In genomic region chr6:24357336-24358218, GRCh38 we compare ENCODE assay signal across 9 cellular contexts. TPM values are rescaled to one million over a fixed set of nuclear protein-coding genes. Genes with fewer than 3 reads are reported as not detected.
A peak's percentile ranks its signal among the peaks of the same experiment; 100 is the strongest.
DNase-seq lines count a peak whose midpoint lies in the region; ATAC-seq, FAIRE-seq and TF ChIP-seq lines count a peak whose summit lies in the region.
"Had no signal": no experiment of that assay in that cellular context is flagged by ENCODE, and none has a peak within 500 bp of the region (broad histone marks: within the 10 kb centered on the region; RNA-seq: fewer than 3 reads in every experiment).

Gene DCDC2 (minus strand): TSS chr6:24358059. CDS start chr6:24357750, 309 bp downstream.

- H3K36me3 ChIP-seq in body of pancreas (replicated peaks in 1 of 2; ENCODE audit: insufficient read depth in 1 of 2, low read depth in 2 of 2): no peaks in the 10 kb centered on the region
- no peaks in the 10 kb centered on the region for H3K36me3 ChIP-seq in kidney (ENCODE audit: control insufficient read depth in 1 of 2, insufficient read depth in 2 of 2, low read length in 2 of 2)

- peak; percentile 62 to 93 (median 89) for TF ChIP-seq POLR2A in body of pancreas (IDR thresholded peaks at IDR 0.05)

- peak within 1 kb of the TSS; percentile 43 to 79 for H3K9ac ChIP-seq in kidney (ENCODE audit: low read length in 2 of 2)

- peak; percentile 9 for DNase-seq in EL
- DNase-seq in SW480 (ENCODE audit: low spot score): peak; percentile 91
- DNase-seq in body of pancreas: peak; percentile 94 to 97 (median 96)
- peak; percentile 96 for DNase-seq in kidney
- peak; percentile 38 to 40 for DNase-seq in stimulated activated CD4-positive, alpha-beta T cell treated with anti-CD3 and anti-CD28 coated beads, Interleukin-2, amount 100 ng/mL, for 24 hours
- DNase-seq in NCI-H82 treated with DMSO at 0.1 percent for 48 hours (lab: John Stamatoyannopoulos, UW; ENCODE audit: unreplicated experiment): no peak

- 1% methylated on average over 18 to 60 of the region's 61 CpGs for WGBS in body of pancreas, 2 donors

- no peak for FAIRE-seq in kidney (lab: Jason Lieb, UNC)

- intact Hi-C loops in body of pancreas (cut with DNase I): no loop called here
- intact Hi-C loops in kidney (cut with DNase I): no loop called here

- no peaks in the 10 kb centered on the region for H3K27me3 ChIP-seq in body of pancreas

- ATAC-seq in body of pancreas: peak; percentile 84
- ATAC-seq in HG03457 (IDR thresholded peaks at IDR 0.05; ENCODE audit: unreplicated experiment): no peak
- no peak for ATAC-seq in GM19351 (IDR thresholded peaks at IDR 0.05; ENCODE audit: unreplicated experiment)
- ATAC-seq: HCT116 had no signal

- H3K4me1 ChIP-seq in body of pancreas (peaks cover 5% of the 10 kb centered on the region), kidney (ENCODE audit: control insufficient read depth in 1 of 2, insufficient read depth in 1 of 2, low read depth in 1 of 2, low read length in 2 of 2) (peaks cover 5% of the 10 kb centered on the region in 2 donors)

- peak in 4 of 7 experiments; percentile 21 to 24 (median 23) for TF ChIP-seq CTCF in body of pancreas (IDR thresholded peaks at IDR 0.05)
- TF ChIP-seq CTCF in kidney (IDR thresholded peaks at IDR 0.05; ENCODE audit: borderline replicate concordance, extremely low read depth, insufficient read depth): peak; percentile 19

- H3K27ac ChIP-seq in body of pancreas (peak within 1 kb of the TSS; percentile 77 to 92 (median 88)), kidney (ENCODE audit: low read depth in 2 of 2, low read length in 2 of 2) (peak within 1 kb of the TSS; percentile 73 to 89)

- peak within 1 kb of the TSS; percentile 51 to 59 for H3K4me3 ChIP-seq in body of pancreas
- peak within 1 kb of the TSS; percentile 76 to 78 for H3K4me3 ChIP-seq in kidney (ENCODE audit: low read length in 2 of 2)

- H3K9me3 ChIP-seq in body of pancreas (no peaks in the 10 kb centered on the region), kidney (ENCODE audit: control insufficient read depth in 1 of 2, low read length in 2 of 2) (no peaks in the 10 kb centered on the region)

RNA-seq across cellular contexts. Expression of gene DCDC2, which starts in this region (rescaled TPM):
- total RNA-seq in body of pancreas: 10 to 100 TPM; 20.8 to 37.4 TPM
- 110 TPM for total RNA-seq in kidney
- 22.1 TPM for polyA plus RNA-seq in kidney (ENCODE audit: insufficient read depth, low read depth, low replicate concordance)
